In genomic region chr7:45240926-45241325, GRCh38 we compare ENCODE assay signal across 20 cellular contexts.
A peak's percentile ranks its signal among the peaks of the same experiment; 100 is the strongest.
DNase-seq lines count a peak whose midpoint lies in the region; ATAC-seq, FAIRE-seq and TF ChIP-seq lines count a peak whose summit lies in the region.
"Had no signal": no experiment of that assay in that cellular context is flagged by ENCODE, and none has a peak within 500 bp of the region (broad histone marks: within the 10 kb centered on the region; RNA-seq: fewer than 3 reads in every experiment).

No MANE protein-coding gene starts in this region.

- no peaks in the 10 kb centered on the region for H3K9me2 ChIP-seq in HCT116 (ENCODE audit: insufficient read depth)

- no peaks in the 10 kb centered on the region for H4K20me1 ChIP-seq in HCT116 (ENCODE audit: insufficient read depth)

- BruUV-seq in HCT116 (replicated peaks; lab: Mats Ljungman, UMichigan), result no TSS peak

- H3K9me3 ChIP-seq in HCT116 (ENCODE audit: control insufficient read depth in 1 of 2, insufficient read depth in 1 of 2, low read depth in 1 of 2, low read length in 2 of 2) (no peaks in the 10 kb centered on the region), RWPE2 (ENCODE audit: severe bottlenecking) (no peaks in the 10 kb centered on the region), kidney (ENCODE audit: control insufficient read depth in 1 of 2, low read length in 2 of 2) (no peaks in the 10 kb centered on the region), trophoblast cell (ENCODE audit: insufficient read depth, low read depth, low read length) (peaks cover 2% of the 10 kb centered on the region)
- H3K9me3 ChIP-seq: Peyer's patch had no signal

- H2BK5ac ChIP-seq in trophoblast cell (ENCODE audit: low read depth, low read length, poor library complexity), result no peak overlapping the region

- no peak overlapping the region for H3K18ac ChIP-seq in trophoblast cell (ENCODE audit: low read length)

- no peak overlapping the region for H3K27ac ChIP-seq in HCT116 (ENCODE audit: low read depth, low read length)
- peak overlapping the region; percentile 76 for H3K27ac ChIP-seq in RWPE2 (ENCODE audit: poor library complexity, severe bottlenecking)
- H3K27ac ChIP-seq in kidney (ENCODE audit: low read depth in 2 of 2, low read length in 2 of 2), result peak overlapping the region; percentile 53 to 55
- no peak overlapping the region for H3K27ac ChIP-seq in trophoblast cell (ENCODE audit: low read depth, low read length)

- H2BK120ac ChIP-seq in trophoblast cell (ENCODE audit: insufficient read depth, low read length, poor library complexity), result no peak overlapping the region

- no peak overlapping the region for H2BK12ac ChIP-seq in trophoblast cell (ENCODE audit: low read length)

- RAD21 ChIA-PET in HCT116 (lab: Charles Lee; ENCODE audit: low non-redundant PET in 1 of 2, low total read pairs in 2 of 2, uncharacterized antibody in 2 of 2, unreplicated experiment in 2 of 2), result no interaction called here

- H3K4me2 ChIP-seq in HCT116 (ENCODE audit: low read length) (peak overlapping the region; percentile 24; the same call in 1 of the 2 replicates), trophoblast cell (ENCODE audit: low read length) (no peak overlapping the region)

- no peak for TF ChIP-seq CTCF in HCT116 (IDR thresholded peaks at IDR 0.05 in 2 of 3, conservative IDR thresholded peaks at IDR 0.05 in 1 of 3; ENCODE audit: borderline replicate concordance in 1 of 3, insufficient read depth in 1 of 3, low read depth in 2 of 3, low read length in 2 of 3)
- no peak for TF ChIP-seq CTCF in RWPE2 (IDR thresholded peaks at IDR 0.05; ENCODE audit: poor library complexity, severe bottlenecking)
- TF ChIP-seq CTCF in kidney (IDR thresholded peaks at IDR 0.05; ENCODE audit: borderline replicate concordance, extremely low read depth, insufficient read depth), result no peak

- no peak overlapping the region for H3K14ac ChIP-seq in trophoblast cell (ENCODE audit: low read length)

- intact Hi-C loops in HCT116 (cut with micrococcal nuclease) (no loop called here), kidney (cut with DNase I) (no loop called here)

- no peak overlapping the region for H4K91ac ChIP-seq in trophoblast cell (ENCODE audit: low read depth, low read length)

- H2AFZ ChIP-seq in HCT116 (ENCODE audit: low read depth, low read length, poor library complexity, severe bottlenecking), result no peak overlapping the region
- no peak overlapping the region for H2AFZ ChIP-seq in trophoblast cell (ENCODE audit: insufficient read depth, low read length, poor library complexity)

- peaks cover 15% of the 10 kb centered on the region for H3K27me3 ChIP-seq in HCT116 (ENCODE audit: insufficient read depth, low read length)
- no peaks in the 10 kb centered on the region for H3K27me3 ChIP-seq in RWPE2 (ENCODE audit: insufficient read depth, poor library complexity, severe bottlenecking)
- H3K27me3 ChIP-seq in trophoblast cell (ENCODE audit: insufficient read depth, low read length), result no peaks in the 10 kb centered on the region
- H3K27me3 ChIP-seq: Peyer's patch had no signal

- H3K79me1 ChIP-seq in trophoblast cell (ENCODE audit: low read length), result no peaks in the 10 kb centered on the region

- no peak for DNase-seq in HCT116 (ENCODE audit: low read depth, low spot score)
- no peak for DNase-seq in RWPE2 (ENCODE audit: low spot score)
- no peak for DNase-seq in kidney
- no peak for DNase-seq in trophoblast cell
- no peak for DNase-seq in foreskin melanocyte
- DNase-seq in DMS79 (lab: John Stamatoyannopoulos, UW), result no peak
- DNase-seq in SHP77 (lab: John Stamatoyannopoulos, UW), result no peak
- DNase-seq: ACHN; Calu3; CD4-positive, alpha-beta T cell; DND-41; GDM1; HCEC 1CT; Kasumi-1; NCI-H1105 treated with DMSO at 0.1 percent for 48 hours; NCI-H2029; NCI-H510A; Peyer's patch had no signal

- H4K8ac ChIP-seq in trophoblast cell (ENCODE audit: low read depth, low read length), result no peak overlapping the region

- no peak overlapping the region for H2AK5ac ChIP-seq in trophoblast cell (ENCODE audit: low read length)

- H3K9ac ChIP-seq in HCT116 (ENCODE audit: low read length), result no peak overlapping the region
- H3K9ac ChIP-seq in kidney (ENCODE audit: low read length in 2 of 2), result no peak overlapping the region
- no peak overlapping the region for H3K9ac ChIP-seq in trophoblast cell (ENCODE audit: low read length)

- H3K36me3 ChIP-seq in HCT116 (ENCODE audit: control insufficient read depth in 1 of 2, insufficient read depth in 2 of 2, low read length in 2 of 2) (no peaks in the 10 kb centered on the region), RWPE2 (ENCODE audit: low read depth) (no peaks in the 10 kb centered on the region), kidney (ENCODE audit: control insufficient read depth in 1 of 2, insufficient read depth in 2 of 2, low read length in 2 of 2) (no peaks in the 10 kb centered on the region), trophoblast cell (ENCODE audit: control insufficient read depth in 1 of 2, insufficient read depth in 2 of 2, low read length in 2 of 2) (no peaks in the 10 kb centered on the region)
- H3K36me3 ChIP-seq: Peyer's patch had no signal

- H3K4me3 ChIP-seq in HCT116 (replicated peaks in 1 of 2; ENCODE audit: low read depth in 1 of 2, low read length in 2 of 2) (no peak overlapping the region), RWPE2 (ENCODE audit: severe bottlenecking) (no peak overlapping the region), kidney (ENCODE audit: low read length in 2 of 2) (no peak overlapping the region), trophoblast cell (ENCODE audit: low read depth, low read length) (peak overlapping the region; percentile 47)
- H3K4me3 ChIP-seq: Peyer's patch had no signal

- ATAC-seq in HCT116 (no peak), RWPE2 (ENCODE audit: low read depth) (no peak)

- POLR2A ChIA-PET in HCT116 (lab: Charles Lee), result no interaction called here

- TF ChIP-seq RAD21 in HCT116 (IDR thresholded peaks at IDR 0.05; ENCODE audit: low read depth), result no peak

- TF ChIP-seq POLR2A in HCT116 (IDR thresholded peaks at IDR 0.05; ENCODE audit: borderline replicate concordance, extremely low read depth, insufficient read depth, insufficient read length), result no peak

- WGBS in trophoblast cell (ENCODE audit: extremely low coverage, insufficient coverage, insufficient read length), result no CpG with 5 or more reads among the region's 4 CpGs

- CTCF ChIA-PET in HCT116 (lab: Charles Lee), result no interaction called here

- no peak overlapping the region for H4K12ac ChIP-seq in trophoblast cell (ENCODE audit: low read depth, low read length)

- H3K4me1 ChIP-seq in HCT116 (ENCODE audit: control insufficient read depth in 1 of 2, insufficient read depth in 2 of 2, low read length in 2 of 2), result peaks cover 2 to 13% of the 10 kb centered on the region in 2 experiments; a peak in 2 of 4 replicates
- H3K4me1 ChIP-seq in RWPE2 (ENCODE audit: insufficient read depth, poor library complexity, severe bottlenecking), result peaks cover 27% of the 10 kb centered on the region
- H3K4me1 ChIP-seq in kidney (ENCODE audit: control insufficient read depth in 1 of 2, insufficient read depth in 1 of 2, low read depth in 1 of 2, low read length in 2 of 2), result peaks cover 0 to 10% of the 10 kb centered on the region in 2 donors
- H3K4me1 ChIP-seq in trophoblast cell (ENCODE audit: control insufficient read depth in 1 of 2, insufficient read depth in 2 of 2, low read length in 2 of 2), result no peaks in the 10 kb centered on the region
- H3K4me1 ChIP-seq: Peyer's patch had no signal

- H3K4ac ChIP-seq in trophoblast cell (ENCODE audit: low read depth, low read length), result no peak overlapping the region

- no peak overlapping the region for H3K23ac ChIP-seq in trophoblast cell (ENCODE audit: low read length)

- H3K79me2 ChIP-seq in HCT116 (ENCODE audit: insufficient read depth, low read length) (no peaks in the 10 kb centered on the region), trophoblast cell (ENCODE audit: control insufficient read depth, insufficient read depth, low read length, poor library complexity) (no peaks in the 10 kb centered on the region)

- FAIRE-seq in kidney (lab: Jason Lieb, UNC), result no peak
- FAIRE-seq: GM12892, GM19239 had no signal

TF ChIP-seq in HCT116, 20 proteins besides CTCF, POLR2A, EP300 and RAD21:
- no peak for TF ChIP-seq JUND (IDR thresholded peaks at IDR 0.05)
- no peak for TF ChIP-seq FOSL1 (IDR thresholded peaks at IDR 0.05; ENCODE audit: low read depth)
- TF ChIP-seq YY1 (IDR thresholded peaks at IDR 0.05; ENCODE audit: extremely low read depth, insufficient replicate concordance, low read depth, low read length), result no peak
- no peak for TF ChIP-seq ZNF274 (IDR thresholded peaks at IDR 0.05; ENCODE audit: low read depth, low read length)
- no peak for TF ChIP-seq CBX3 (IDR thresholded peaks at IDR 0.05; ENCODE audit: low read depth)
- no peak for TF ChIP-seq EGR1 (IDR thresholded peaks at IDR 0.05; ENCODE audit: low read depth)
- TF ChIP-seq SRF (IDR thresholded peaks at IDR 0.05; ENCODE audit: low read depth), result no peak
- TF ChIP-seq CEBPB (IDR thresholded peaks at IDR 0.05; ENCODE audit: low read depth), result no peak
- no peak for TF ChIP-seq EZH2phosphoT487 (IDR thresholded peaks at IDR 0.05; ENCODE audit: borderline replicate concordance)
- TF ChIP-seq SP1 (IDR thresholded peaks at IDR 0.05; ENCODE audit: low read depth), result no peak
- no peak for TF ChIP-seq POLR2AphosphoS5 (IDR thresholded peaks at IDR 0.05; ENCODE audit: low read depth, low read length)
- TF ChIP-seq, protein P1, sequence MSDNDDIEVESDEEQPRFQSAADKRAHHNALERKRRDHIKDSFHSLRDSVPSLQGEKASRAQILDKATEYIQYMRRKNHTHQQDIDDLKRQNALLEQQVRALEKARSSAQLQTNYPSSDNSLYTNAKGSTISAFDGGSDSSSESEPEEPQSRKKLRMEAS (IDR thresholded peaks at IDR 0.05), result no peak
- no peak for TF ChIP-seq SIN3A (IDR thresholded peaks at IDR 0.05; ENCODE audit: low read depth)
- TF ChIP-seq, protein P2, sequence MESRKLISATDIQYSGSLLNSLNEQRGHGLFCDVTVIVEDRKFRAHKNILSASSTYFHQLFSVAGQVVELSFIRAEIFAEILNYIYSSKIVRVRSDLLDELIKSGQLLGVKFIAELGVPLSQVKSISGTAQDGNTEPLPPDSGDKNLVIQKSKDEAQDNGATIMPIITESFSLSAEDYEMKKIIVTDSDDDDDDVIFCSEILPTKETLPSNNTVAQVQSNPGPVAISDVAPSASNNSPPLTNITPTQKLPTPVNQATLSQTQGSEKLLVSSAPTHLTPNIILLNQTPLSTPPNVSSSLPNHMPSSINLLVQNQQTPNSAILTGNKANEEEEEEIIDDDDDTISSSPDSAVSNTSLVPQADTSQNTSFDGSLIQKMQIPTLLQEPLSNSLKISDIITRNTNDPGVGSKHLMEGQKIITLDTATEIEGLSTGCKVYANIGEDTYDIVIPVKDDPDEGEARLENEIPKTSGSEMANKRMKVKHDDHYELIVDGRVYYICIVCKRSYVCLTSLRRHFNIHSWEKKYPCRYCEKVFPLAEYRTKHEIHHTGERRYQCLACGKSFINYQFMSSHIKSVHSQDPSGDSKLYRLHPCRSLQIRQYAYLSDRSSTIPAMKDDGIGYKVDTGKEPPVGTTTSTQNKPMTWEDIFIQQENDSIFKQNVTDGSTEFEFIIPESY (IDR thresholded peaks at IDR 0.05; ENCODE audit: extremely low read depth, insufficient replicate concordance, low read length), result no peak

Comparison
In these comparisons a context has a peak if more than half of its experiments do, and no peak if none do; other contexts are left out.
1. H3K27ac ChIP-seq: peak in RWPE2 (single experiment) and kidney (2 of 2); none in HCT116 (single experiment) and trophoblast cell (single experiment).